ENCODE assay signal across 34 cellular contexts in the genomic region with DNA sequence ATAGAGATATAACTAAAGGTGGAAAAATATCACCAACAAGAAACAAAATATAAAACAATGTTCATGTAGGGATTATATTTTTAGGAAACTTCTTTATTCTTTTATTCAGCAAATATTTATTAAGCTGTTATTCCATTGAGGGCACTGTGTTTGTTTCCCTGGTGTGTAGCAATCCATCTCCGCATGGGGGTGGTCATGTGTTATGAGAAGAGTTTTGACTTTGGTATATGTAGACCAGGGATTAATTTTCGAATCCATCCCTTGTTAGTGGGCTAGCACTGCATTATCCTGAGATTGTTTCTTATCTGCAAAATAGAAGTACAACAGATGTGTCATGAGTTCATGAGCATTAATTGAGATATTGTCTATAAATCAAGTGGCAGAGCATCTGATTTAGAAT.
"Had no signal": no experiment of that assay in that cellular context is flagged by ENCODE, and none has a peak within 500 bp of the region (broad histone marks: within the 10 kb centered on the region; RNA-seq: fewer than 3 reads in every experiment).

No MANE protein-coding gene starts in this region.

- H3K27me3 Mint-ChIP-seq: activated CD4-positive, alpha-beta T cell treated with anti-CD3 and anti-CD28 coated beads, Interleukin-2, amount 10 ng/mL, durations not matched to agents 24 days and 14 days had no signal

- H3K36me3 ChIP-seq: adrenal gland had no signal

- H3K9me3 ChIP-seq: adrenal gland, body of pancreas had no signal

- H3K27ac ChIP-seq: adrenal gland, body of pancreas, KMS-11, PC-9, RWPE1 had no signal

- H3K9me3 Mint-ChIP-seq: activated CD4-positive, alpha-beta T cell treated with anti-CD3 and anti-CD28 coated beads, Interleukin-2, amount 10 ng/mL, durations not matched to agents 24 days and 14 days had no signal

- H3K27ac Mint-ChIP-seq: activated CD4-positive, alpha-beta T cell treated with anti-CD3 and anti-CD28 coated beads, Interleukin-2, amount 10 ng/mL, durations not matched to agents 24 days and 14 days; activated CD8-positive, alpha-beta T cell treated with anti-CD3 and anti-CD28 coated beads, Interleukin-2, amount 10 ng/mL, durations not matched to agents 7 days and 5 days; activated naive CD4-positive, alpha-beta T cell treated with anti-CD3 and anti-CD28 coated beads for 36 hours; activated naive CD4-positive, alpha-beta T cell treated with anti-CD3 and anti-CD28 coated beads, Interleukin-2, amount 50 U/mL, for 72 hours; activated T-helper 1 cell treated with anti-CD3 and anti-CD28 coated beads, Interleukin-12 subunit alpha, Interleukin-12 subunit beta, Interleukin-2, Interleukin-4 antibody, amounts not matched to agents 30 ng/mL and 10 ng/mL and 1 ng/mL, durations not matched to agents 14 hours and 24 hours and 36 hours had no signal

- ATAC-seq: activated CD8-positive, alpha-beta T cell treated with anti-CD3 and anti-CD28 coated beads, Interleukin-2, amount 10 ng/mL, durations not matched to agents 7 days and 5 days; activated naive CD4-positive, alpha-beta T cell treated with anti-CD3 and anti-CD28 coated beads, Interleukin-2, amount 50 U/mL, for 72 hours; activated T-cell treated with anti-CD3 and anti-CD28 coated beads, Interleukin-2, amount 50 U/mL, for 4 hours; body of pancreas had no signal

- H3K9ac ChIP-seq: KMS-11 had no signal

- H3K27me3 ChIP-seq: adrenal gland, body of pancreas had no signal

- H3K4me1 Mint-ChIP-seq: activated CD4-positive, alpha-beta T cell treated with anti-CD3 and anti-CD28 coated beads, Interleukin-2, amount 10 ng/mL, durations not matched to agents 24 days and 14 days had no signal

- FAIRE-seq: astrocyte, RCC 7860 had no signal

- H3K4me1 ChIP-seq: adrenal gland, body of pancreas had no signal

- H2AFZ ChIP-seq: PC-9 had no signal

- H3K4me2 ChIP-seq: KMS-11, PC-9 had no signal

- H3K4me3 Mint-ChIP-seq: activated CD4-positive, alpha-beta T cell treated with anti-CD3 and anti-CD28 coated beads, Interleukin-2, amount 10 ng/mL, durations not matched to agents 24 days and 14 days; activated CD8-positive, alpha-beta T cell treated with anti-CD3 and anti-CD28 coated beads, Interleukin-2, amount 10 ng/mL, durations not matched to agents 7 days and 5 days; activated naive CD4-positive, alpha-beta T cell treated with anti-CD3 and anti-CD28 coated beads for 36 hours; activated T-cell treated with anti-CD3 and anti-CD28 coated beads, Interleukin-2, amount 50 U/mL, for 4 hours; activated T-helper 1 cell treated with anti-CD3 and anti-CD28 coated beads, Interleukin-12 subunit alpha, Interleukin-12 subunit beta, Interleukin-2, Interleukin-4 antibody, amounts not matched to agents 30 ng/mL and 10 ng/mL and 1 ng/mL, durations not matched to agents 14 hours and 24 hours and 36 hours had no signal

- H3K4me3 ChIP-seq: adrenal gland, body of pancreas, PC-9 had no signal

- DNase-seq: activated CD4-positive, alpha-beta T cell treated with anti-CD3 and anti-CD28 coated beads, Interleukin-2, amount 10 ng/mL, durations not matched to agents 24 days and 14 days; activated CD4-positive, alpha-beta T cell treated with anti-CD3 and anti-CD28 coated beads, Interleukin-2, amount 50 U/mL, for 4 hours; activated CD8-positive, alpha-beta T cell treated with anti-CD3 and anti-CD28 coated beads, Interleukin-2, amount 10 ng/mL, durations not matched to agents 7 days and 5 days; activated gamma-delta T cell treated with Interleukin-2 at 50 U/mL for 16 hours; activated naive CD4-positive, alpha-beta T cell treated with anti-CD3 and anti-CD28 coated beads for 36 hours; activated T-cell treated with anti-CD3 and anti-CD28 coated beads for 4 hours; activated T-cell treated with anti-CD3 and anti-CD28 coated beads, Interleukin-2, amount 50 U/mL, for 4 hours; adrenal gland; body of pancreas; central memory CD4-positive, alpha-beta T cell; NCI-H1092 treated with DMSO at 0.1 percent for 48 hours; NCI-H1417; NCI-H146; NCI-H187; NCI-H2029 treated with DMSO at 0.1 percent for 48 hours; NCI-H2171 treated with DMSO at 0.1 percent for 48 hours; NCI-H2227 treated with DMSO at 0.1 percent for 48 hours; NCI-H446 treated with DMSO at 0.1 percent for 48 hours; NCI-H524; NCI-H69; NCI-H82; NK-92 treated with Interleukin-12 subunit alpha and Interleukin-12 subunit beta, amount 100 ng/mL, for 24 hours; PC-9; Right ventricle myocardium superior; SW 1271; T-helper 1 cell; T-helper 2 cell; T-helper 9 cell had no signal
